ENCODE assay signal across 31 cellular contexts in genomic region chr2:146912536-146912935, GRCh38.
"Had no signal": no experiment of that assay in that cellular context is flagged by ENCODE, and none has a peak within 500 bp of the region (broad histone marks: within the 10 kb centered on the region; RNA-seq: fewer than 3 reads in every experiment).

No MANE protein-coding gene starts in this region.

- H3K36me3 ChIP-seq: adrenal gland, brain microvascular endothelial cell, breast epithelium had no signal

- DNase-seq: activated B cell treated with CpG ODN at 0.5 μM for 24 hours; activated CD4-positive, alpha-beta memory T cell treated with anti-CD3 and anti-CD28 coated beads for 36 hours; activated CD4-positive, alpha-beta T cell treated with anti-CD3 and anti-CD28 coated beads for 4 hours; activated CD4-positive, alpha-beta T cell treated with anti-CD3 and anti-CD28 coated beads, Interleukin-2, amount 10 ng/mL, durations not matched to agents 24 days and 14 days; activated CD4-positive, alpha-beta T cell treated with anti-CD3 and anti-CD28 coated beads, Interleukin-2, amount 50 U/mL, for 1 hour; activated CD4-positive, alpha-beta T cell treated with anti-CD3 and anti-CD28 coated beads, Interleukin-2, amount 50 U/mL, for 4 hours; activated CD4-positive, CD25-positive, alpha-beta regulatory T cell treated with anti-CD3 and anti-CD28 coated beads, Interleukin-2, amount 50 U/mL, for 72 hours; activated CD8-positive, alpha-beta memory T cell treated with anti-CD3 and anti-CD28 coated beads, Interleukin-2, amount 50 U/mL, for 4 hours; activated CD8-positive, alpha-beta T cell treated with anti-CD3 and anti-CD28 coated beads for 36 hours; activated effector memory CD4-positive, alpha-beta T cell treated with anti-CD3 and anti-CD28 coated beads, Interleukin-2, amount 50 U/mL, for 16 hours; activated gamma-delta T cell treated with Interleukin-2 at 50 U/mL for 16 hours; activated naive CD4-positive, alpha-beta T cell; activated naive CD4-positive, alpha-beta T cell treated with anti-CD3 and anti-CD28 coated beads for 36 hours; activated naive CD4-positive, alpha-beta T cell treated with anti-CD3 and anti-CD28 coated beads, Interleukin-2, amount 50 U/mL, for 16 hours; activated naive CD8-positive, alpha-beta T cell treated with anti-CD3 and anti-CD28 coated beads for 36 hours; activated T-cell treated with anti-CD3 and anti-CD28 coated beads for 4 hours; activated T-cell treated with anti-CD3 and anti-CD28 coated beads, Interleukin-2, amount 50 U/mL, for 1 hour; activated T-cell treated with anti-CD3 and anti-CD28 coated beads, Interleukin-2, amount 50 U/mL, for 4 hours; activated T-cell treated with anti-CD3 and anti-CD28 coated beads, Interleukin-2, amount 50 U/mL, for 72 hours; adrenal gland; amniotic stem cell; aorta; body of pancreas; brain microvascular endothelial cell; central memory CD4-positive, alpha-beta T cell; T-helper 2 cell; T-helper 9 cell had no signal

- H3K4me3 ChIP-seq: adrenal gland, body of pancreas, breast epithelium had no signal

- ATAC-seq: activated CD8-positive, alpha-beta T cell treated with anti-CD3 and anti-CD28 coated beads for 36 hours; activated naive CD4-positive, alpha-beta T cell treated with anti-CD3 and anti-CD28 coated beads, Interleukin-2, amount 50 U/mL, for 72 hours; activated T-cell treated with anti-CD3 and anti-CD28 coated beads, Interleukin-2, amount 50 U/mL, for 4 hours; activated T-cell treated with anti-CD3 and anti-CD28 coated beads, Interleukin-2, amount 50 U/mL, for 72 hours; activated T-helper 17 cell treated with anti-CD3 and anti-CD28 coated beads, Interleukin-2, amount 50 U/mL, for 72 hours; body of pancreas had no signal

- H3K27ac ChIP-seq: adrenal gland, body of pancreas, brain microvascular endothelial cell, breast epithelium, VCaP had no signal

- H3K27me3 ChIP-seq: adrenal gland, body of pancreas, brain microvascular endothelial cell, breast epithelium had no signal

- H3K4me1 ChIP-seq: adrenal gland, body of pancreas, breast epithelium had no signal

- H3K9me3 ChIP-seq: adrenal gland, body of pancreas, breast epithelium had no signal
